ENCODE assay signal across 10 cellular contexts in genomic region chr18:23226930-23227728, GRCh38.
DNase-seq lines count a peak whose midpoint lies in the region; ATAC-seq and TF ChIP-seq lines count a peak whose summit lies in the region.
"Had no signal": no experiment of that assay in that cellular context is flagged by ENCODE, and none has a peak within 500 bp of the region (broad histone marks: within the 10 kb centered on the region; RNA-seq: fewer than 3 reads in every experiment).

No MANE protein-coding gene starts in this region.

- H3K27me3 ChIP-seq in gastroesophageal sphincter (no peaks in the 10 kb centered on the region), sigmoid colon (no peaks in the 10 kb centered on the region)

- DNase-seq in EL (peak; percentile 78), SW480 (ENCODE audit: low spot score) (peak; percentile 33), sigmoid colon (peak; percentile 86), NCI-H2107 treated with DMSO at 0.1 percent for 48 hours (lab: John Stamatoyannopoulos, UW; ENCODE audit: unreplicated experiment) (no peak), left colon (no peak)
- DNase-seq: central memory CD4-positive, alpha-beta T cell; NCI-H526 treated with DMSO at 0.1 percent for 48 hours had no signal

- TF ChIP-seq CTCF in gastroesophageal sphincter (IDR thresholded peaks at IDR 0.05), result no peak
- no peak for TF ChIP-seq CTCF in sigmoid colon (IDR thresholded peaks at IDR 0.05)

- peak; percentile 60 for ATAC-seq in gastroesophageal sphincter
- ATAC-seq in HG02970 (IDR thresholded peaks at IDR 0.05; ENCODE audit: low FRiP score, unreplicated experiment), result no peak
- ATAC-seq in HG03045 (IDR thresholded peaks at IDR 0.05; ENCODE audit: unreplicated experiment), result no peak
- no peak for ATAC-seq in left colon

- H3K27ac ChIP-seq in gastroesophageal sphincter (peak overlapping the region; percentile 35 to 73 (median 70)), sigmoid colon (peak overlapping the region; percentile 67 to 82 (median 77))

- TF ChIP-seq EP300 in gastroesophageal sphincter (IDR thresholded peaks at IDR 0.05) (no peak), sigmoid colon (IDR thresholded peaks at IDR 0.05) (no peak)

- WGBS in gastroesophageal sphincter (ENCODE audit: low coverage in 1 of 2), 2 donors, result 45 to 49% methylated on average over 5 to 10 of the region's 11 CpGs
- WGBS in sigmoid colon, 2 donors, result 81 to 84% methylated on average over 11 of the region's 11 CpGs

- intact Hi-C loops in sigmoid colon (cut with DNase I), result loop anchor here (5.0 kb wide), 2 partner anchors 90 to 210 kb away; partner anchors contain the start of gene CABLES1
- intact Hi-C loops in left colon (cut with DNase I, micrococcal nuclease), result no loop called here

- TF ChIP-seq POLR2A in gastroesophageal sphincter (IDR thresholded peaks at IDR 0.05) (no peak), sigmoid colon (IDR thresholded peaks at IDR 0.05) (no peak)

- H3K9me3 ChIP-seq in gastroesophageal sphincter (no peaks in the 10 kb centered on the region), sigmoid colon (no peaks in the 10 kb centered on the region)

- H3K36me3 ChIP-seq in gastroesophageal sphincter (no peaks in the 10 kb centered on the region), sigmoid colon (no peaks in the 10 kb centered on the region)

- H3K4me1 ChIP-seq in gastroesophageal sphincter (peaks cover 0 to 73% (median 29%) of the 10 kb centered on the region in 3 donors), sigmoid colon (peaks cover 0 to 61% (median 52%) of the 10 kb centered on the region in 4 donors)

- H3K4me3 ChIP-seq in gastroesophageal sphincter (no peak overlapping the region), sigmoid colon (no peak overlapping the region)

Comparison
In these comparisons a context has a peak if more than half of its experiments do, and no peak if none do; other contexts are left out.
1. DNase-seq: peak in EL (single experiment), SW480 (single experiment) and sigmoid colon (single experiment); none in NCI-H2107 treated with DMSO at 0.1 percent for 48 hours (single experiment) and left colon (0 of 2).